15 cellular contexts compared by ENCODE assay signal in genomic region chr13:61728468-61728867, GRCh38.
DNase-seq lines count a peak whose midpoint lies in the region; ATAC-seq, FAIRE-seq and TF ChIP-seq lines count a peak whose summit lies in the region.
"Had no signal": no experiment of that assay in that cellular context is flagged by ENCODE, and none has a peak within 500 bp of the region (broad histone marks: within the 10 kb centered on the region; RNA-seq: fewer than 3 reads in every experiment).

No MANE protein-coding gene starts in this region.

- 94% methylated on average over 1 of the region's 1 CpG; no CpG with 5 or more reads in 1 of the 2 experiments for WGBS in H1 (ENCODE audit: extremely low coverage in 1 of 2, insufficient coverage in 1 of 2, insufficient read length in 1 of 2, insufficient replicate concordance in 2 of 2, low coverage in 1 of 2, low lambda C conversion rate in 2 of 2, missing lambda C conversion rate in 1 of 2), 2 experiments

- H2BK12ac ChIP-seq in H1 (ENCODE audit: low read depth, low read length), result no peak overlapping the region

- H4K91ac ChIP-seq in H1 (replicated peaks; ENCODE audit: insufficient read length, low read length), result no peak overlapping the region

- no peak overlapping the region for H4K5ac ChIP-seq in H1 (ENCODE audit: insufficient read length, low read depth, low read length)

- CTCF ChIA-PET in H1 (lab: Charles Lee; ENCODE audit: partially characterized antibody), result no interaction called here

- no peak for TF ChIP-seq POLR2A in H1 (IDR thresholded peaks at IDR 0.05; ENCODE audit: control extremely low read depth in 1 of 2, low read depth in 2 of 2, low read length in 2 of 2)

- no peaks in the 10 kb centered on the region for H3K79me1 ChIP-seq in H1 (ENCODE audit: low read depth, low read length)

- DNase-seq in BE2C (peak; percentile 32), NCI-H128 (lab: John Stamatoyannopoulos, UW; ENCODE audit: unreplicated experiment) (peak; percentile 1), H1 (ENCODE audit: low read depth in 1 of 2, low spot score in 2 of 2) (no peak), lower lobe of right lung (no peak), hippocampal formation (lab: John Stamatoyannopoulos, UW) (no peak), ecto neural progenitor cell (ENCODE audit: low spot score) (no peak), NCI-H2107 (lab: John Stamatoyannopoulos, UW) (no peak)
- DNase-seq: activated naive CD4-positive, alpha-beta T cell treated with anti-CD3 and anti-CD28 coated beads, Interleukin-2, amount 10 ng/mL, durations not matched to agents 7 days and 5 days; esophagus squamous epithelium; immature natural killer cell; right lobe of liver; SIG-M5; stimulated activated CD4-positive, alpha-beta T cell treated with anti-CD3 and anti-CD28 coated beads, Interleukin-4, amount 100 ng/mL, for 4 hours; stimulated activated naive CD4-positive, alpha-beta T cell treated with Interleukin-2 at 50 U/mL for 16 hours had no signal

- no peak overlapping the region for H2BK120ac ChIP-seq in H1 (replicated peaks; ENCODE audit: low read depth, low read length)

- no peak for TF ChIP-seq CTCF in BE2C (IDR thresholded peaks at IDR 0.05; ENCODE audit: low read depth, low read length)
- no peak for TF ChIP-seq CTCF in H1 (IDR thresholded peaks at IDR 0.05; ENCODE audit: control extremely low read depth in 1 of 3, insufficient read depth in 1 of 3, low read depth in 1 of 3, low read length in 3 of 3)
- TF ChIP-seq CTCF in lower lobe of right lung (IDR thresholded peaks at IDR 0.05), result no peak

- no peak overlapping the region for H3K23ac ChIP-seq in H1 (ENCODE audit: insufficient read length)

- H3K9me3 ChIP-seq in BE2C (no peaks in the 10 kb centered on the region), H1 (ENCODE audit: insufficient read depth in 2 of 2, low read depth in 1 of 2, low read length in 1 of 2) (no peaks in the 10 kb centered on the region), lower lobe of right lung (no peaks in the 10 kb centered on the region)
- H3K9me3 ChIP-seq: esophagus squamous epithelium, right lobe of liver had no signal

- H3K14ac ChIP-seq in H1 (ENCODE audit: insufficient read length), result no peak overlapping the region

- no peak for FAIRE-seq in H1 (lab: Jason Lieb, UNC)

- H3K79me2 ChIP-seq in H1 (ENCODE audit: control insufficient read depth in 1 of 2, insufficient read depth in 2 of 2, low read length in 2 of 2), result no peaks in the 10 kb centered on the region

- H2BK5ac ChIP-seq in H1 (ENCODE audit: low read depth, low read length), result no peak overlapping the region

- H2AFZ ChIP-seq in H1 (ENCODE audit: low read length), result 0 out of 2 replicates have a peak overlapping the region, but pooled peaks have one; percentile 18

- H3K27ac ChIP-seq in H1 (ENCODE audit: low read depth, low read length), result no peak overlapping the region
- H3K27ac ChIP-seq in lower lobe of right lung, result no peak overlapping the region
- H3K27ac ChIP-seq: esophagus squamous epithelium, right lobe of liver had no signal

- H4K8ac ChIP-seq in H1 (ENCODE audit: extremely low read depth, insufficient read depth, low read length), result no peak overlapping the region

- POLR2A ChIA-PET in H1 (lab: Charles Lee; ENCODE audit: partially characterized antibody), result no interaction called here

- H3K23me2 ChIP-seq in H1 (ENCODE audit: low read depth, low read length), result no peaks in the 10 kb centered on the region

- H3K4ac ChIP-seq in H1 (replicated peaks; ENCODE audit: insufficient read length, low read depth, low read length), result no peak overlapping the region

- no peak overlapping the region for H3K9ac ChIP-seq in H1 (replicated peaks in 1 of 4; ENCODE audit: extremely low read depth in 1 of 4, low read depth in 3 of 4, low read length in 3 of 4)

- no peak overlapping the region for H2BK15ac ChIP-seq in H1 (ENCODE audit: low read length)

- H3K27me3 ChIP-seq in BE2C, result no peaks in the 10 kb centered on the region
- no peaks in the 10 kb centered on the region for H3K27me3 ChIP-seq in H1 (replicated peaks in 1 of 4; ENCODE audit: control insufficient read depth in 3 of 4, extremely low read depth in 1 of 4, insufficient read depth in 3 of 4, low read length in 3 of 4)
- H3K27me3 ChIP-seq in lower lobe of right lung (ENCODE audit: low read depth), result no peaks in the 10 kb centered on the region
- H3K27me3 ChIP-seq: esophagus squamous epithelium, right lobe of liver had no signal

- no peak for TF ChIP-seq EP300 in H1 (IDR thresholded peaks at IDR 0.05; ENCODE audit: borderline replicate concordance in 1 of 2, low read depth in 2 of 2, low read length in 2 of 2)

- H2BK20ac ChIP-seq in H1 (ENCODE audit: low read length), result no peak overlapping the region

- intact Hi-C loops in lower lobe of right lung (cut with DNase I), result no loop called here

- TF ChIP-seq RAD21 in H1 (IDR thresholded peaks at IDR 0.05 in 1 of 2, conservative IDR thresholded peaks at IDR 0.05 in 1 of 2; ENCODE audit: low read depth in 2 of 2, low read length in 2 of 2), result no peak

- ATAC-seq in lower lobe of right lung, result peak; percentile 33 to 60
- ATAC-seq in GM19395 (IDR thresholded peaks at IDR 0.05; ENCODE audit: unreplicated experiment), result no peak
- ATAC-seq: right lobe of liver had no signal

- H3K4me3 ChIP-seq in BE2C (ENCODE audit: low read depth, low read length) (no peak overlapping the region), H1 (ENCODE audit: extremely low read depth in 1 of 4, insufficient read depth in 2 of 4, low read depth in 3 of 4, low read length in 4 of 4) (no peak overlapping the region), lower lobe of right lung (no peak overlapping the region)
- H3K4me3 ChIP-seq: esophagus squamous epithelium, right lobe of liver had no signal

- no peak overlapping the region for H3K4me2 ChIP-seq in H1 (ENCODE audit: insufficient read depth in 1 of 2, low read depth in 2 of 2, low read length in 2 of 2)

- no peak overlapping the region for H2AK5ac ChIP-seq in H1 (ENCODE audit: low read depth, low read length)

- H3K36me3 ChIP-seq in BE2C (no peaks in the 10 kb centered on the region), H1 (ENCODE audit: control insufficient read depth in 2 of 4, insufficient read depth in 4 of 4, low read length in 3 of 4) (no peaks in the 10 kb centered on the region), lower lobe of right lung (no peaks in the 10 kb centered on the region)
- H3K36me3 ChIP-seq: esophagus squamous epithelium, right lobe of liver had no signal

- no peak overlapping the region for H3K56ac ChIP-seq in H1 (replicated peaks; ENCODE audit: insufficient read length, low read depth, low read length)

- no peaks in the 10 kb centered on the region for H4K20me1 ChIP-seq in H1 (replicated peaks in 1 of 2; ENCODE audit: control insufficient read depth in 1 of 2, insufficient read depth in 2 of 2, low read length in 2 of 2)

- no peak overlapping the region for H3K18ac ChIP-seq in H1 (ENCODE audit: extremely low read depth, low read length)

- 0 out of 2 replicates have a peak, but pooled peaks cover 3% of the 10 kb centered on the region for H3K4me1 ChIP-seq in BE2C
- no peaks in the 10 kb centered on the region for H3K4me1 ChIP-seq in H1 (replicated peaks in 1 of 4; ENCODE audit: control insufficient read depth in 3 of 4, insufficient read depth in 4 of 4, low read length in 3 of 4)
- no peaks in the 10 kb centered on the region for H3K4me1 ChIP-seq in lower lobe of right lung
- H3K4me1 ChIP-seq: esophagus squamous epithelium, right lobe of liver had no signal

TF ChIP-seq in H1, 55 proteins besides CTCF, POLR2A, EP300 and RAD21:
- TF ChIP-seq GTF2F1 (IDR thresholded peaks at IDR 0.05; ENCODE audit: borderline replicate concordance, low read depth, low read length) (no peak), GABPA (IDR thresholded peaks at IDR 0.05; ENCODE audit: borderline replicate concordance, insufficient read depth, low read length) (no peak), TBP (IDR thresholded peaks at IDR 0.05; ENCODE audit: low read depth, low read length) (no peak), SUZ12 (IDR thresholded peaks at IDR 0.05; ENCODE audit: low read length) (no peak), TAF7 (optimal IDR thresholded peaks at IDR 0.05; ENCODE audit: borderline replicate concordance, low read depth, low read length) (no peak), CBX8 (IDR thresholded peaks at IDR 0.05; ENCODE audit: borderline replicate concordance, low read depth, low read length) (no peak), EGR1 (IDR thresholded peaks at IDR 0.05; ENCODE audit: borderline replicate concordance, low read depth, low read length) (no peak), NANOG (IDR thresholded peaks at IDR 0.05; ENCODE audit: insufficient read depth, low read depth, low read length, poor library complexity, severe bottlenecking) (no peak), SRF (IDR thresholded peaks at IDR 0.05; ENCODE audit: low read depth, low read length) (no peak), RXRA (IDR thresholded peaks at IDR 0.05; ENCODE audit: insufficient read depth, low read depth, low read length) (no peak), HDAC2 (IDR thresholded peaks at IDR 0.05; ENCODE audit: borderline replicate concordance in 1 of 2, low read depth in 2 of 2, low read length in 2 of 2) (no peak), SAP30 (IDR thresholded peaks at IDR 0.05; ENCODE audit: insufficient read depth, insufficient replicate concordance, low read length) (no peak), SIRT6 (IDR thresholded peaks at IDR 0.05; ENCODE audit: low read length) (no peak)
- TF ChIP-seq, protein P1, sequence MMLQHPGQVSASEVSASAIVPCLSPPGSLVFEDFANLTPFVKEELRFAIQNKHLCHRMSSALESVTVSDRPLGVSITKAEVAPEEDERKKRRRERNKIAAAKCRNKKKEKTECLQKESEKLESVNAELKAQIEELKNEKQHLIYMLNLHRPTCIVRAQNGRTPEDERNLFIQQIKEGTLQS (IDR thresholded peaks at IDR 0.05; ENCODE audit: insufficient read depth, low read depth, low read length), result no peak

Comparison
In these comparisons a context has a peak if more than half of its experiments do, and no peak if none do; other contexts are left out.
1. DNase-seq: peak in BE2C (single experiment) and NCI-H128 (single experiment); none in H1 (0 of 2), lower lobe of right lung (single experiment), hippocampal formation (0 of 2), ecto neural progenitor cell (single experiment) and NCI-H2107 (single experiment).